8 cellular contexts compared by ENCODE assay signal in genomic region chr5:72138943-72139467, GRCh38. TPM values are rescaled to one million over a fixed set of nuclear protein-coding genes. Genes with fewer than 3 reads are reported as not detected.
DNase-seq lines count a peak whose midpoint lies in the region; ATAC-seq, FAIRE-seq and TF ChIP-seq lines count a peak whose summit lies in the region.

No MANE protein-coding gene starts in this region.

- no peak for TF ChIP-seq CTCF in bronchial epithelial cell (IDR thresholded peaks at IDR 0.05; ENCODE audit: insufficient read depth, low read length, severe bottlenecking)
- TF ChIP-seq CTCF in psoas muscle (IDR thresholded peaks at IDR 0.05): no peak
- TF ChIP-seq CTCF in suprapubic skin (IDR thresholded peaks at IDR 0.05): no peak

- FAIRE-seq in bronchial epithelial cell (lab: Jason Lieb, UNC): no peak

- no peak for TF ChIP-seq EP300 in suprapubic skin (IDR thresholded peaks at IDR 0.05)

- H3K27ac ChIP-seq in psoas muscle (no peak overlapping the region), suprapubic skin (no peak overlapping the region)

- intact Hi-C loops in psoas muscle (cut with DNase I): loop anchor here in 1 of 2 donors (5.0 kb wide), 1 partner anchor 168 kb away; no protein-coding TSS in a partner anchor

- ATAC-seq in GM18868 (IDR thresholded peaks at IDR 0.05; ENCODE audit: unreplicated experiment) (peak; percentile 87), psoas muscle (no peak), HG02870 (IDR thresholded peaks at IDR 0.05; ENCODE audit: unreplicated experiment) (no peak)

- H3K36me3 ChIP-seq in bronchial epithelial cell (ENCODE audit: control insufficient read depth, insufficient read depth, low read length) (no peaks in the 10 kb centered on the region), psoas muscle (ENCODE audit: insufficient read depth in 1 of 2, low read depth in 1 of 2) (no peaks in the 10 kb centered on the region), suprapubic skin (no peaks in the 10 kb centered on the region)

- no peaks in the 10 kb centered on the region for H3K27me3 ChIP-seq in bronchial epithelial cell (ENCODE audit: control insufficient read depth, insufficient read depth, low read length)
- no peaks in the 10 kb centered on the region for H3K27me3 ChIP-seq in psoas muscle (ENCODE audit: insufficient read depth in 3 of 3, low read length in 2 of 3)
- no peaks in the 10 kb centered on the region for H3K27me3 ChIP-seq in suprapubic skin

- no peaks in the 10 kb centered on the region for H3K9me3 ChIP-seq in psoas muscle
- no peaks in the 10 kb centered on the region for H3K9me3 ChIP-seq in suprapubic skin

- H3K4me1 ChIP-seq in psoas muscle: no peaks in the 10 kb centered on the region
- peaks cover 21% of the 10 kb centered on the region for H3K4me1 ChIP-seq in suprapubic skin

- 56 to 74% (median 67%) methylated on average over 7 of the region's 7 CpGs for WGBS in psoas muscle, 3 donors
- 26% methylated on average over 7 of the region's 7 CpGs for WGBS in suprapubic skin

- DNase-seq in LHCN-M2 (ENCODE audit: low read depth) (peak; percentile 95), bronchial epithelial cell (ENCODE audit: low read depth) (peak; percentile 93), NCI-H2081 treated with DMSO at 0.1 percent for 48 hours (lab: John Stamatoyannopoulos, UW) (no peak), psoas muscle (no peak), suprapubic skin (ENCODE audit: low spot score in 2 of 2) (no peak)
- peak; percentile 30 for DNase-seq in stimulated activated CD4-positive, alpha-beta T cell treated with anti-CD3 and anti-CD28 coated beads, Interleukin-1b, Interleukin-23, amount 100 ng/mL, for 48 hours

- no peak for TF ChIP-seq POLR2A in suprapubic skin (IDR thresholded peaks at IDR 0.05)

- H3K4me3 ChIP-seq in bronchial epithelial cell (ENCODE audit: low read depth, low read length) (no peak overlapping the region), psoas muscle (no peak overlapping the region), suprapubic skin (no peak overlapping the region)

RNA-seq across cellular contexts. Expression of gene MAP1B, which starts 31.7 kb away (rescaled TPM):
- total RNA-seq in LHCN-M2 (2014; rRNA removed) (66.9 and 197 TPM in 2 replicates), bronchial epithelial cell (5.8 and 9.7 TPM in 2 replicates), psoas muscle (10 to 100 TPM in 3 of 4 donors, 1 to 10 TPM in 1; 8.5 to 20.2 (median 13.6) TPM), suprapubic skin (100 to 1,000 TPM in 1 of 4 donors, 10 to 100 TPM in 3; 38.1 to 172 (median 67.5) TPM)
- polyA plus RNA-seq in LHCN-M2 (2012): 57.6 TPM
- polyA plus RNA-seq in psoas muscle: 1 to 10 TPM; 1.1 to 2.1 (median 1.2) TPM

Comparison
In these comparisons a context has a peak if more than half of its experiments do, and no peak if none do; other contexts are left out.
1. DNase-seq: peak in LHCN-M2 (single experiment), bronchial epithelial cell (single experiment) and stimulated activated CD4-positive, alpha-beta T cell treated with anti-CD3 and anti-CD28 coated beads, Interleukin-1b, Interleukin-23, amount 100 ng/mL, for 48 hours (single experiment); none in NCI-H2081 treated with DMSO at 0.1 percent for 48 hours (single experiment), psoas muscle (0 of 2) and suprapubic skin (0 of 2).